ENCODE assay signal across 19 cellular contexts in the genomic region with DNA sequence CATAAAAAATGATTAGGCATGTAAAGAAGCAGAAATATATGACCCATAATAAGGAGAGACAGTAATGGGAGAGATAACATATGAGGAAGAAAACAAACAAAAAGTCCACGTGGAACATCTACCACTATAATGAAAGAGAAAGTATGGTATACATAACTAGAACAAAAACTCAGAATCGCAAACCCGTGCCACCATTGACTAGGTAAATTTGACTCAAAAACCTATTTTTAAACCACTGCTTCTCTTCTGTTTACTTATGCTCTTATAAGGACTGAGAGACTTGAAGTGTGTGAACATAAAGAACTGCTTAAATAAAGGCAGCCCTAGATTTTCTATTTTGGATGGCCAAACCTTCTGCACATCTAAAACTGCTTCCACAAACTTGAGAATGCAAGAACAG.
A peak's percentile ranks its signal among the peaks of the same experiment; 100 is the strongest.
DNase-seq lines count a peak whose midpoint lies in the region; ATAC-seq and TF ChIP-seq lines count a peak whose summit lies in the region.
"Had no signal": no experiment of that assay in that cellular context is flagged by ENCODE, and none has a peak within 500 bp of the region (broad histone marks: within the 10 kb centered on the region; RNA-seq: fewer than 3 reads in every experiment).

No MANE protein-coding gene starts in this region.

- H3K4me3 ChIP-seq in foreskin fibroblast (ENCODE audit: low read depth in 1 of 2, low read length in 2 of 2) (no peak overlapping the region), dorsolateral prefrontal cortex (no peak overlapping the region)
- H3K4me3 ChIP-seq: A549, SJSA1 had no signal

- peak; percentile 5 for DNase-seq in RPMI8226
- no peak for DNase-seq in stimulated activated CD4-positive, alpha-beta T cell treated with anti-CD3 and anti-CD28 coated beads, Interleukin-4, amount 100 ng/mL, for 1 hour
- DNase-seq in foreskin fibroblast = no peak
- DNase-seq in dorsolateral prefrontal cortex = no peak
- no peak for DNase-seq in activated CD4-positive, alpha-beta T cell treated with anti-CD3 and anti-CD28 coated beads, Interleukin-2, amount 50 U/mL, for 4 hours
- DNase-seq: COR-L47, EL, MV-4-11, NCI-H1417, NCI-H187 treated with DMSO at 0.1 percent for 48 hours, NCI-H2171, NCI-H446, SW 1271 had no signal

- intact Hi-C loops in dorsolateral prefrontal cortex (cut with DNase I) = no loop called here

- no peak overlapping the region for H3K27ac ChIP-seq in dorsolateral prefrontal cortex
- H3K27ac ChIP-seq: A549, SJSA1 had no signal

- H3K27me3 ChIP-seq in dorsolateral prefrontal cortex = no peaks in the 10 kb centered on the region
- H3K27me3 ChIP-seq: SJSA1 had no signal

- TF ChIP-seq CTCF in foreskin fibroblast (IDR thresholded peaks at IDR 0.05; ENCODE audit: low read depth, low read length) (no peak), dorsolateral prefrontal cortex (IDR thresholded peaks at IDR 0.05 in 54 of 56, conservative IDR thresholded peaks at IDR 0.05 in 2 of 56; ENCODE audit: low read depth in 1 of 56, partially characterized antibody in 56 of 56) (no peak)

- ATAC-seq in GM18519 (IDR thresholded peaks at IDR 0.05; ENCODE audit: low FRiP score, unreplicated experiment) (peak; percentile 56), GM21390 (IDR thresholded peaks at IDR 0.05; ENCODE audit: unreplicated experiment) (peak; percentile 83), HG02938 (IDR thresholded peaks at IDR 0.05; ENCODE audit: unreplicated experiment) (peak; percentile 86)
- ATAC-seq: A549, PC-3 had no signal
